ENCODE assay signal across 8 cellular contexts in genomic region chr3:186783070-186783730, GRCh38. TPM values are rescaled to one million over a fixed set of nuclear protein-coding genes. Genes with fewer than 3 reads are reported as not detected.
A peak's percentile ranks its signal among the peaks of the same experiment; 100 is the strongest.
DNase-seq lines count a peak whose midpoint lies in the region; ATAC-seq and TF ChIP-seq lines count a peak whose summit lies in the region.

TSS of gene EIF4A2 (plus strand) at chr3:186783577. CDS start at chr3:186783611, 34 bp downstream.

- H3K4me1 ChIP-seq in ascending aorta (peaks cover 10 to 30% of the 10 kb centered on the region in 2 donors), right atrium auricular region (peaks cover 0 to 36% of the 10 kb centered on the region in 2 donors), urinary bladder (ENCODE audit: insufficient read depth) (no peaks in the 10 kb centered on the region)

- H3K27ac ChIP-seq in ascending aorta, result peak within 1 kb of the TSS; percentile 98
- H3K27ac ChIP-seq in right atrium auricular region, result peak within 1 kb of the TSS; percentile 99 to 100
- H3K27ac ChIP-seq in urinary bladder (ENCODE audit: low read depth), result peak within 1 kb of the TSS; percentile 98

- peak; percentile 100 for TF ChIP-seq POLR2A in GM18505 (IDR thresholded peaks at IDR 0.05; ENCODE audit: borderline replicate concordance, extremely low read depth, insufficient read depth, insufficient read length)

- peak within 1 kb of the TSS; percentile 88 to 94 for H3K4me3 ChIP-seq in ascending aorta
- peak within 1 kb of the TSS; percentile 88 to 93 for H3K4me3 ChIP-seq in right atrium auricular region
- peak within 1 kb of the TSS; percentile 84 for H3K4me3 ChIP-seq in urinary bladder (ENCODE audit: low read depth, low read length)

- H3K9me3 ChIP-seq in ascending aorta, result no peaks in the 10 kb centered on the region
- H3K9me3 ChIP-seq in right atrium auricular region, result no peaks in the 10 kb centered on the region

- H3K27me3 ChIP-seq in ascending aorta (no peaks in the 10 kb centered on the region), right atrium auricular region (no peaks in the 10 kb centered on the region)

- H3K36me3 ChIP-seq in ascending aorta, result peaks cover 39 to 42% of the 10 kb centered on the region in 2 donors
- peaks cover 46% of the 10 kb centered on the region for H3K36me3 ChIP-seq in right atrium auricular region
- H3K36me3 ChIP-seq in urinary bladder (ENCODE audit: insufficient read depth), result peaks cover 9% of the 10 kb centered on the region

- TF ChIP-seq CTCF in ascending aorta (IDR thresholded peaks at IDR 0.05) (no peak), right atrium auricular region (IDR thresholded peaks at IDR 0.05) (no peak)

- intact Hi-C loops in ascending aorta (cut with DNase I), result loop anchor here (2.0 to 10.0 kb wide), 4 partner anchors 24 to 848 kb away; partner anchors contain the start of genes DNAJB11, RFC4, ST6GAL1 and TRA2B

- ATAC-seq in GM18505 (IDR thresholded peaks at IDR 0.05; ENCODE audit: unreplicated experiment) (peak; percentile 60), HG02973 (IDR thresholded peaks at IDR 0.05; ENCODE audit: unreplicated experiment) (peak; percentile 65)

- under 1% methylated on average over 59 of the region's 59 CpGs for WGBS in urinary bladder

- DNase-seq in NCI-H2029 treated with DMSO at 0.1 percent for 48 hours (lab: John Stamatoyannopoulos, UW) (peak; percentile 73), T-helper 22 cell (ENCODE audit: low read depth) (peak; percentile 89), ascending aorta (ENCODE audit: low spot score in 2 of 2) (peak; percentile 60 to 94), right atrium auricular region (ENCODE audit: low spot score) (peak; percentile 91), pulmonary artery endothelial cell (ENCODE audit: low read depth, low spot score) (peak; percentile 60)

RNA-seq across cellular contexts. Expression of gene EIF4A2, which starts in this region (rescaled TPM):
- total RNA-seq in ascending aorta (260 TPM), right atrium auricular region (100 to 1,000 TPM; 302 to 323 TPM), pulmonary artery endothelial cell (470 and 740 TPM in 2 replicates), urinary bladder (727 TPM)
- polyA plus RNA-seq in urinary bladder, result 528 TPM

Comparison
In these comparisons a context has a peak if more than half of its experiments do, and no peak if none do; other contexts are left out.
1. Peak in every context shown above with its lines: DNase-seq, ATAC-seq, H3K4me3 ChIP-seq and H3K27ac ChIP-seq.